ENCODE assay signal across 7 cellular contexts in genomic region chr18:50298443-50299284, GRCh38. TPM values are rescaled to one million over a fixed set of nuclear protein-coding genes. Genes with fewer than 3 reads are reported as not detected.
A peak's percentile ranks its signal among the peaks of the same experiment; 100 is the strongest.
DNase-seq lines count a peak whose midpoint lies in the region; ATAC-seq and TF ChIP-seq lines count a peak whose summit lies in the region.

No MANE protein-coding gene starts in this region.

- TF ChIP-seq CTCF in WTC11 (IDR thresholded peaks at IDR 0.05) (no peak), left ventricle myocardium inferior (IDR thresholded peaks at IDR 0.05; ENCODE audit: borderline replicate concordance) (no peak)

- peak overlapping the region; percentile 81 for H3K4me3 Mint-ChIP-seq in WTC11
- H3K4me3 Mint-ChIP-seq in stimulated activated effector memory CD8-positive, alpha-beta T cell treated with anti-CD3 and anti-CD28 coated beads, Interleukin-12 subunit alpha, Interleukin-12 subunit beta, amount 100 ng/mL, for 72 hours = peak overlapping the region; percentile 62

- H2AFZ ChIP-seq in GM23248 = peak overlapping the region; percentile 99

- WGBS in GM23248 (ENCODE audit: low coverage in 1 of 2, low lambda C conversion rate in 2 of 2, missing lambda C conversion rate in 2 of 2), 2 experiments = 31 to 36% methylated on average over 47 to 48 of the region's 49 CpGs

- H3K36me3 Mint-ChIP-seq in WTC11 = no peaks in the 10 kb centered on the region
- H3K36me3 Mint-ChIP-seq in stimulated activated effector memory CD8-positive, alpha-beta T cell treated with anti-CD3 and anti-CD28 coated beads, Interleukin-12 subunit alpha, Interleukin-12 subunit beta, amount 100 ng/mL, for 72 hours = no peaks in the 10 kb centered on the region

- H3K9me2 ChIP-seq in GM23248 (ENCODE audit: insufficient read depth) = no peaks in the 10 kb centered on the region

- peaks cover 7% of the 10 kb centered on the region for H3K9me3 Mint-ChIP-seq in WTC11
- no peaks in the 10 kb centered on the region for H3K9me3 Mint-ChIP-seq in stimulated activated effector memory CD8-positive, alpha-beta T cell treated with anti-CD3 and anti-CD28 coated beads, Interleukin-12 subunit alpha, Interleukin-12 subunit beta, amount 100 ng/mL, for 72 hours

- CTCF ChIA-PET in WTC11 (lab: Charles Lee) = interaction anchor here (1.1 to 2.0 kb wide), 3 partner anchors 9 to 130 kb away, joined by 7 to 10 read pairs (median 10); no protein-coding TSS in a partner anchor

- H3K4me3 ChIP-seq in GM23248 (peak overlapping the region; percentile 76), left ventricle myocardium inferior (peak overlapping the region; percentile 65)

- DNase-seq in GM23248 (no peak), WTC11 (ENCODE audit: low spot score) (no peak), left ventricle myocardium inferior (no peak), NCI-H2171 (lab: John Stamatoyannopoulos, UW) (no peak), NCI-H2227 (lab: John Stamatoyannopoulos, UW; ENCODE audit: unreplicated experiment) (no peak)
- DNase-seq in stimulated activated effector memory CD8-positive, alpha-beta T cell treated with anti-CD3 and anti-CD28 coated beads, Interleukin-12 subunit alpha, Interleukin-12 subunit beta, amount 100 ng/mL, for 72 hours (ENCODE audit: low spot score in 2 of 2) = no peak

- H3K27me3 Mint-ChIP-seq in WTC11 (ENCODE audit: low read depth) = peaks cover 80% of the 10 kb centered on the region

- no peak overlapping the region for H3K9ac ChIP-seq in GM23248

- no peaks in the 10 kb centered on the region for H3K79me2 ChIP-seq in GM23248 (ENCODE audit: insufficient read depth)

- intact Hi-C loops in left ventricle myocardium inferior (cut with micrococcal nuclease) = no loop called here

- peaks cover 9% of the 10 kb centered on the region for H3K27me3 ChIP-seq in GM23248 (replicated peaks; ENCODE audit: insufficient read depth)
- H3K27me3 ChIP-seq in left ventricle myocardium inferior (ENCODE audit: low read depth) = peaks cover 55% of the 10 kb centered on the region

- H3K4me1 Mint-ChIP-seq in WTC11 = 0 out of 2 replicates have a peak, but pooled peaks cover 6% of the 10 kb centered on the region
- peaks cover 13% of the 10 kb centered on the region for H3K4me1 Mint-ChIP-seq in stimulated activated effector memory CD8-positive, alpha-beta T cell treated with anti-CD3 and anti-CD28 coated beads, Interleukin-12 subunit alpha, Interleukin-12 subunit beta, amount 100 ng/mL, for 72 hours

- H3K27ac ChIP-seq in GM23248 (no peak overlapping the region), left ventricle myocardium inferior (replicated peaks) (no peak overlapping the region)

- POLR2A ChIA-PET in WTC11 (lab: Charles Lee) = interaction anchor here (0.9 kb wide), 1 partner anchor 76 kb away, joined by 3 read pairs; the partner anchor contains the start of gene SKA1

- in situ Hi-C loops in GM23248 (cut with MboI) = no loop called here

- H3K4me2 ChIP-seq in GM23248 (ENCODE audit: unreplicated experiment) = peak overlapping the region; percentile 96

- no peaks in the 10 kb centered on the region for H3K4me1 ChIP-seq in GM23248 (ENCODE audit: insufficient read depth)
- peaks cover 14% of the 10 kb centered on the region for H3K4me1 ChIP-seq in left ventricle myocardium inferior

- H3K36me3 ChIP-seq in GM23248 (ENCODE audit: low read depth) (no peaks in the 10 kb centered on the region), left ventricle myocardium inferior (no peaks in the 10 kb centered on the region)

- H3K27ac Mint-ChIP-seq in WTC11 = no peak overlapping the region
- no peak overlapping the region for H3K27ac Mint-ChIP-seq in stimulated activated effector memory CD8-positive, alpha-beta T cell treated with anti-CD3 and anti-CD28 coated beads, Interleukin-12 subunit alpha, Interleukin-12 subunit beta, amount 100 ng/mL, for 72 hours

- no peaks in the 10 kb centered on the region for H4K20me1 ChIP-seq in GM23248 (ENCODE audit: insufficient read depth)

- H3K9me3 ChIP-seq in GM23248 (ENCODE audit: low read depth) (no peaks in the 10 kb centered on the region), left ventricle myocardium inferior (replicated peaks) (no peaks in the 10 kb centered on the region)

- ATAC-seq in WTC11 = no peak
- no peak for ATAC-seq in stimulated activated effector memory CD8-positive, alpha-beta T cell treated with anti-CD3 and anti-CD28 coated beads, Interleukin-12 subunit alpha, Interleukin-12 subunit beta, amount 100 ng/mL, for 72 hours
- ATAC-seq in activated CD4-positive, CD25-positive, alpha-beta regulatory T cell treated with anti-CD3 and anti-CD28 coated beads, Interleukin-2, amount 50 U/mL, for 24 hours = no peak

- no peaks in the 10 kb centered on the region for H3F3A ChIP-seq in GM23248 (ENCODE audit: insufficient read depth)

TF ChIP-seq in WTC11, 78 proteins besides CTCF, POLR2A, EP300 and RAD21 (continues in another document):
- no peak for TF ChIP-seq ZNF219 (CRISPR knock-in tag; IDR thresholded peaks at IDR 0.05; ENCODE audit: borderline replicate concordance)
- TF ChIP-seq ZNF532 (CRISPR knock-in tag; IDR thresholded peaks at IDR 0.05; ENCODE audit: borderline replicate concordance) = no peak
- TF ChIP-seq ATF1 (CRISPR knock-in tag; IDR thresholded peaks at IDR 0.05) = no peak
- TF ChIP-seq PREB (CRISPR knock-in tag; IDR thresholded peaks at IDR 0.05; ENCODE audit: borderline replicate concordance) = no peak
- no peak for TF ChIP-seq NR3C1 (CRISPR knock-in tag; conservative IDR thresholded peaks at IDR 0.05; ENCODE audit: low read depth)
- TF ChIP-seq NFATC4 (CRISPR knock-in tag; IDR thresholded peaks at IDR 0.05) = no peak
- no peak for TF ChIP-seq ZNF512 (CRISPR knock-in tag; IDR thresholded peaks at IDR 0.05; ENCODE audit: borderline replicate concordance)

RNA-seq across cellular contexts. Expression of gene CXXC1, which starts 11.2 kb away (rescaled TPM):
- 37.9 and 51.2 TPM in 2 replicates for total RNA-seq in GM23248 (2014; rRNA removed; shearing (Covaris generic))
- polyA plus RNA-seq in GM23248 (2016; fragmentation: Nextera tagmentation; extraction: Ambion mirVana) = 38.2 and 39.2 TPM in 2 replicates
- total RNA-seq in WTC11 (2021) (88.7 to 94.5 TPM (median 94.0 TPM) in 3 replicates), left ventricle myocardium inferior (33.7 TPM)

RNA-seq across cellular contexts. Expression of gene MBD1, which starts 17.3 kb away (rescaled TPM):
- total RNA-seq in GM23248 (2014; rRNA removed; shearing (Covaris generic)) = 60.7 and 68.0 TPM in 2 replicates
- polyA plus RNA-seq in GM23248 (2016; fragmentation: Nextera tagmentation; extraction: Ambion mirVana) = 33.1 and 36.2 TPM in 2 replicates
- total RNA-seq in WTC11 (2021) (47.6 to 53.4 TPM (median 48.4 TPM) in 3 replicates), left ventricle myocardium inferior (50.2 TPM)

RNA-seq across cellular contexts. Expression of gene CFAP53, which starts 32.4 kb away (rescaled TPM):
- total RNA-seq in GM23248 (2014; rRNA removed; shearing (Covaris generic)) = 0.11 and 0.25 TPM in 2 replicates
- 0.47 and 0.48 TPM in 2 replicates for polyA plus RNA-seq in GM23248 (2016; fragmentation: Nextera tagmentation; extraction: Ambion mirVana)
- total RNA-seq in WTC11 (2021) (0.26 to 0.27 TPM (median 0.27 TPM) in 3 replicates), left ventricle myocardium inferior (0.16 TPM)
